ENCODE assay signal across 11 cellular contexts in genomic region chr20:10357974-10358373, GRCh38.
DNase-seq lines count a peak whose midpoint lies in the region; ATAC-seq and TF ChIP-seq lines count a peak whose summit lies in the region.
"Had no signal": no experiment of that assay in that cellular context is flagged by ENCODE, and none has a peak within 500 bp of the region (broad histone marks: within the 10 kb centered on the region; RNA-seq: fewer than 3 reads in every experiment).

No MANE protein-coding gene starts in this region.

- H3K9me3 Mint-ChIP-seq in MCF 10A (ENCODE audit: unreplicated experiment), result no peaks in the 10 kb centered on the region

- POLR2A ChIA-PET in MCF 10A (lab: Yijun Ruan, JAX), result no interaction called here

- H3K4me2 ChIP-seq in OCI-LY3 (ENCODE audit: low read length), result no peak overlapping the region
- H3K4me2 ChIP-seq in hepatocyte, result no peak overlapping the region
- H3K4me2 ChIP-seq: BLaER1 had no signal

- intact Hi-C loops in MCF 10A (cut with micrococcal nuclease) (loop anchor here (5.0 kb wide), 1 partner anchor 266 kb away; no protein-coding TSS in a partner anchor), breast epithelium (cut with DNase I; ENCODE audit: low total_unique reads) (no loop called here), testis (cut with DNase I; ENCODE audit: low total_unique reads) (no loop called here)

- H3K27me3 ChIP-seq in breast epithelium (no peaks in the 10 kb centered on the region), OCI-LY3 (ENCODE audit: low read depth, low read length) (peaks cover 25% of the 10 kb centered on the region), testis (no peaks in the 10 kb centered on the region), hepatocyte (no peaks in the 10 kb centered on the region)
- H3K27me3 ChIP-seq: BLaER1, pancreas, uterus had no signal

- no peaks in the 10 kb centered on the region for H3K27me3 Mint-ChIP-seq in MCF 10A (ENCODE audit: insufficient read depth, unreplicated experiment)

- no peaks in the 10 kb centered on the region for H3K9me2 ChIP-seq in hepatocyte (replicated peaks; ENCODE audit: insufficient read depth)

- H3K36me3 Mint-ChIP-seq in MCF 10A (ENCODE audit: insufficient read depth, unreplicated experiment), result no peaks in the 10 kb centered on the region

- CTCF ChIA-PET in MCF 10A (lab: Yijun Ruan, JAX), result interaction anchor here (0.6 to 1.9 kb wide), 9 partner anchors 16 to 949 kb away, joined by 3 to 4 read pairs (median 3); no protein-coding TSS in a partner anchor

- no peaks in the 10 kb centered on the region for H3K79me2 ChIP-seq in OCI-LY3 (ENCODE audit: low read length)
- no peaks in the 10 kb centered on the region for H3K79me2 ChIP-seq in hepatocyte

- H4K20me1 ChIP-seq in OCI-LY3 (ENCODE audit: insufficient read depth, low read length), result no peaks in the 10 kb centered on the region
- no peaks in the 10 kb centered on the region for H4K20me1 ChIP-seq in hepatocyte (ENCODE audit: insufficient read depth, poor library complexity, severe bottlenecking)
- H4K20me1 ChIP-seq: BLaER1 had no signal

- H2AFZ ChIP-seq in OCI-LY3 (ENCODE audit: low read depth, low read length) (no peak overlapping the region), hepatocyte (no peak overlapping the region)

- H3K4me3 ChIP-seq in breast epithelium, result no peak overlapping the region
- H3K4me3 ChIP-seq in OCI-LY3 (ENCODE audit: low read length), result no peak overlapping the region
- no peak overlapping the region for H3K4me3 ChIP-seq in epithelial cell of esophagus (ENCODE audit: low read length)
- H3K4me3 ChIP-seq in testis, result no peak overlapping the region
- H3K4me3 ChIP-seq in hepatocyte, result no peak overlapping the region
- H3K4me3 ChIP-seq: BLaER1, pancreas, uterus had no signal

- ATAC-seq in HG02759 (IDR thresholded peaks at IDR 0.05; ENCODE audit: unreplicated experiment), result no peak
- no peak for ATAC-seq in GM18909 (IDR thresholded peaks at IDR 0.05; ENCODE audit: poor library complexity, unreplicated experiment)

- H3K4me1 Mint-ChIP-seq in MCF 10A (ENCODE audit: insufficient read depth, unreplicated experiment), result peaks cover 3% of the 10 kb centered on the region

- DNase-seq in MCF 10A (ENCODE audit: unreplicated experiment) (no peak), breast epithelium (ENCODE audit: low spot score in 2 of 2) (no peak), epithelial cell of esophagus (ENCODE audit: low read depth) (no peak), testis (no peak), hepatocyte (ENCODE audit: low spot score) (no peak)
- DNase-seq: pancreas, uterus had no signal

- no peaks in the 10 kb centered on the region for H3K4me1 ChIP-seq in breast epithelium
- H3K4me1 ChIP-seq in OCI-LY3 (ENCODE audit: low read length), result no peaks in the 10 kb centered on the region
- H3K4me1 ChIP-seq in testis, result no peaks in the 10 kb centered on the region
- peaks cover 7% of the 10 kb centered on the region for H3K4me1 ChIP-seq in hepatocyte (ENCODE audit: insufficient read depth)
- H3K4me1 ChIP-seq: BLaER1, pancreas, uterus had no signal

- TF ChIP-seq CTCF in MCF 10A (IDR thresholded peaks at IDR 0.05; ENCODE audit: unreplicated experiment) (peak; percentile 48), breast epithelium (IDR thresholded peaks at IDR 0.05) (peak in 1 of 3 donors; percentile 10), OCI-LY3 (IDR thresholded peaks at IDR 0.05; ENCODE audit: low read depth, low read length) (peak; percentile 41; the same call in 1 of the 2 replicates), epithelial cell of esophagus (IDR thresholded peaks at IDR 0.05; ENCODE audit: insufficient read depth, low read depth, low read length, missing control alignments) (peak; percentile 30), testis (IDR thresholded peaks at IDR 0.05) (peak; percentile 19 to 62 (median 38)), hepatocyte (IDR thresholded peaks at IDR 0.05; ENCODE audit: poor library complexity) (no peak)

- no TSS peak for BruUV-seq in MCF 10A (replicated peaks; lab: Mats Ljungman, UMichigan)

- no peak overlapping the region for H3K4me3 Mint-ChIP-seq in MCF 10A (ENCODE audit: unreplicated experiment)

- H3K27ac ChIP-seq in breast epithelium (no peak overlapping the region), OCI-LY3 (ENCODE audit: low read length) (no peak overlapping the region), testis (no peak overlapping the region), hepatocyte (no peak overlapping the region)
- H3K27ac ChIP-seq: BLaER1, pancreas, uterus had no signal

- H3K9me3 ChIP-seq in breast epithelium, result no peaks in the 10 kb centered on the region
- no peaks in the 10 kb centered on the region for H3K9me3 ChIP-seq in OCI-LY3 (ENCODE audit: insufficient read depth, low read length)
- H3K9me3 ChIP-seq in testis, result no peaks in the 10 kb centered on the region
- H3K9me3 ChIP-seq in hepatocyte (ENCODE audit: low read depth), result no peaks in the 10 kb centered on the region
- H3K9me3 ChIP-seq: pancreas, uterus had no signal

- H3K36me3 ChIP-seq in breast epithelium (no peaks in the 10 kb centered on the region), OCI-LY3 (replicated peaks; ENCODE audit: low read depth, low read length) (no peaks in the 10 kb centered on the region), testis (ENCODE audit: low read depth, missing control alignments) (no peaks in the 10 kb centered on the region), hepatocyte (replicated peaks; ENCODE audit: insufficient read depth, low read depth) (no peaks in the 10 kb centered on the region)
- H3K36me3 ChIP-seq: BLaER1, pancreas, uterus had no signal

- no peak overlapping the region for H3K9ac ChIP-seq in OCI-LY3 (ENCODE audit: low read length)
- H3K9ac ChIP-seq: BLaER1 had no signal

- no peak overlapping the region for H3K27ac Mint-ChIP-seq in MCF 10A (ENCODE audit: low read depth, unreplicated experiment)

- no peak for TF ChIP-seq POLR2A in breast epithelium (IDR thresholded peaks at IDR 0.05)
- TF ChIP-seq POLR2A in testis (IDR thresholded peaks at IDR 0.05), result no peak
